In genomic region chr7:6600093-6600492, GRCh38 we compare ENCODE assay signal across 23 cellular contexts. TPM values are rescaled to one million over a fixed set of nuclear protein-coding genes. Genes with fewer than 3 reads are reported as not detected.
DNase-seq lines count a peak whose midpoint lies in the region; ATAC-seq, FAIRE-seq and TF ChIP-seq lines count a peak whose summit lies in the region.
"Had no signal": no experiment of that assay in that cellular context is flagged by ENCODE, and none has a peak within 500 bp of the region (broad histone marks: within the 10 kb centered on the region; RNA-seq: fewer than 3 reads in every experiment).

No MANE protein-coding gene starts in this region.

- TF ChIP-seq POLR2A in K562 (conservative IDR thresholded peaks at IDR 0.05): no peak

- H3K36me3 ChIP-seq in SK-N-SH (replicated peaks in 1 of 2; ENCODE audit: control insufficient read depth in 1 of 2, insufficient read depth in 2 of 2, low read length in 1 of 2): peaks cover 43 to 45% of the 10 kb centered on the region in 2 experiments
- peaks cover 18% of the 10 kb centered on the region for H3K36me3 ChIP-seq in H7 (replicated peaks; ENCODE audit: control insufficient read depth, insufficient read depth, low read length)
- H3K36me3 ChIP-seq in K562 (ENCODE audit: control insufficient read depth, insufficient read depth, low read length): peaks cover 72% of the 10 kb centered on the region; the same call in 2 of the 3 replicates
- no peaks in the 10 kb centered on the region for H3K36me3 ChIP-seq in hepatocyte (replicated peaks; ENCODE audit: insufficient read depth, low read depth)

- no peak for TF ChIP-seq CTCF in SK-N-SH (IDR thresholded peaks at IDR 0.05)
- no peak for TF ChIP-seq CTCF in RWPE1 (conservative IDR thresholded peaks at IDR 0.05; ENCODE audit: low read depth)
- no peak for TF ChIP-seq CTCF in K562 (IDR thresholded peaks at IDR 0.05 in 2 of 3, conservative IDR thresholded peaks at IDR 0.05 in 1 of 3; ENCODE audit: insufficient read depth in 2 of 3, low read depth in 1 of 3, low read length in 3 of 3)
- TF ChIP-seq CTCF in hepatocyte (IDR thresholded peaks at IDR 0.05; ENCODE audit: poor library complexity): no peak

- TF ChIP-seq EP300 in SK-N-SH (IDR thresholded peaks at IDR 0.05; ENCODE audit: borderline replicate concordance in 1 of 2, low read depth in 1 of 2, low read length in 1 of 2) (no peak), K562 (IDR thresholded peaks at IDR 0.05; ENCODE audit: low read length) (no peak)

- H3K27me3 ChIP-seq in SK-N-SH (ENCODE audit: insufficient read depth) (no peaks in the 10 kb centered on the region), H7 (ENCODE audit: control insufficient read depth, insufficient read depth, low read length) (no peaks in the 10 kb centered on the region), K562 (ENCODE audit: control insufficient read depth in 2 of 2, insufficient read depth in 2 of 2, low read length in 2 of 2) (no peaks in the 10 kb centered on the region), hepatocyte (no peaks in the 10 kb centered on the region)
- H3K27me3 ChIP-seq: BLaER1 treated with 17β-estradiol and CSF1 and Interleukin-3, amounts not matched to agents 10 nM and 100 nM had no signal

- no peaks in the 10 kb centered on the region for H3F3A ChIP-seq in SK-N-SH (replicated peaks; ENCODE audit: insufficient read depth)

- in situ Hi-C loops in K562 (cut with MboI): no loop called here

- intact Hi-C loops in K562 (cut with micrococcal nuclease): no loop called here

- no peaks in the 10 kb centered on the region for H3K9me1 ChIP-seq in K562 (ENCODE audit: control insufficient read depth, insufficient read depth, low read length)

- POLR2A ChIA-PET in SK-N-SH (lab: Yijun Ruan, JAX): no interaction called here
- POLR2A ChIA-PET in RWPE1 (lab: Yijun Ruan, JAX; ENCODE audit: low non-redundant PET): interaction anchor here (0.9 kb wide), 1 partner anchor 9 kb away, joined by 4 read pairs; no protein-coding TSS in a partner anchor
- POLR2A ChIA-PET in K562 (lab: Yijun Ruan, JAX): interaction anchor here (1.0 to 1.6 kb wide), 2 partner anchors 10 to 34 kb away, joined by 3 to 8 read pairs; partner anchors contain the start of gene INTS15

- WGBS in SK-N-SH (ENCODE audit: low lambda C conversion rate): 96% methylated on average over 14 of the region's 15 CpGs
- 95% methylated on average over 15 of the region's 15 CpGs for WGBS in K562 (ENCODE audit: insufficient coverage, low coverage, missing lambda C conversion rate)
- 93% methylated on average over 15 of the region's 15 CpGs for WGBS in hepatocyte (ENCODE audit: low lambda C conversion rate, missing lambda C conversion rate)

- H4K20me1 ChIP-seq in SK-N-SH (ENCODE audit: insufficient read depth) (no peaks in the 10 kb centered on the region; the same call in 1 of the 2 replicates), K562 (replicated peaks; ENCODE audit: control insufficient read depth, insufficient read depth, low read length) (no peaks in the 10 kb centered on the region), hepatocyte (ENCODE audit: insufficient read depth, poor library complexity, severe bottlenecking) (no peaks in the 10 kb centered on the region)

- no peak for TF ChIP-seq RAD21 in SK-N-SH (IDR thresholded peaks at IDR 0.05; ENCODE audit: low read length)
- no peak for TF ChIP-seq RAD21 in K562 (CRISPR knock-in tag; conservative IDR thresholded peaks at IDR 0.05 in 1 of 2, IDR thresholded peaks at IDR 0.05 in 1 of 2)

- CTCF ChIA-PET in SK-N-SH (lab: Yijun Ruan, JAX): interaction anchor here (0.6 to 1.4 kb wide), 3 partner anchors 16 to 60 kb away, joined by 3 to 4 read pairs (median 3); partner anchors contain the start of gene ZNF853
- CTCF ChIA-PET in RWPE1 (lab: Yijun Ruan, JAX): no interaction called here
- CTCF ChIA-PET in K562 (lab: Yijun Ruan, JAX; ENCODE audit: low intra/inter-chr PET ratio): no interaction called here

- no peak for FAIRE-seq in K562 (lab: Jason Lieb, UNC)
- FAIRE-seq: A549, D721Med, G401.6, GM12891, GM19239 had no signal

- H2AFZ ChIP-seq in SK-N-SH (ENCODE audit: low read depth) (no peak overlapping the region), K562 (ENCODE audit: low read depth, low read length) (no peak overlapping the region), hepatocyte (no peak overlapping the region)

- H3K9me2 ChIP-seq in SK-N-SH: no peaks in the 10 kb centered on the region
- no peaks in the 10 kb centered on the region for H3K9me2 ChIP-seq in hepatocyte (replicated peaks; ENCODE audit: insufficient read depth)

- DNase-seq in SK-N-SH (peak; percentile 19), H7 (peak; percentile 20), RWPE1 (ENCODE audit: low spot score) (no peak), K562 (ENCODE audit: extremely low read depth in 1 of 4, low spot score in 3 of 4) (no peak), LoVo (ENCODE audit: low spot score) (no peak), hepatocyte (ENCODE audit: low spot score) (no peak)
- DNase-seq: AML-193; Caco-2; Calu3; CD4-positive, alpha-beta T cell; CD8-positive, alpha-beta T cell; DMS79 treated with DMSO at 0.1 percent for 48 hours; GF-D8 had no signal

- no peaks in the 10 kb centered on the region for H3K4me1 ChIP-seq in SK-N-SH (ENCODE audit: control insufficient read depth in 1 of 2, insufficient read depth in 2 of 2, low read depth in 1 of 2, low read length in 1 of 2)
- 0 out of 5 replicates have a peak, but pooled peaks cover 0 to 2% of the 10 kb centered on the region in 2 experiments for H3K4me1 ChIP-seq in K562 (replicated peaks in 1 of 2; ENCODE audit: control insufficient read depth in 2 of 2, insufficient read depth in 2 of 2, low read length in 2 of 2)
- H3K4me1 ChIP-seq in hepatocyte (ENCODE audit: insufficient read depth): no peaks in the 10 kb centered on the region
- H3K4me1 ChIP-seq: A549; BLaER1 treated with 17β-estradiol and CSF1 and Interleukin-3, amounts not matched to agents 10 nM and 100 nM; Caco-2 had no signal

- BruUV-seq in K562 (replicated peaks; lab: Mats Ljungman, UMichigan): no TSS peak

- no peak overlapping the region for H3K9ac ChIP-seq in SK-N-SH
- no peak overlapping the region for H3K9ac ChIP-seq in K562 (ENCODE audit: insufficient read depth in 1 of 2, low read depth in 2 of 2, low read length in 2 of 2)
- H3K9ac ChIP-seq: BLaER1 treated with 17β-estradiol and CSF1 and Interleukin-3, amounts not matched to agents 10 nM and 100 nM had no signal

- ATAC-seq in SK-N-SH treated with all-trans-retinoic acid at 6 μM for 48 hours (no peak), K562 (no peak)
- ATAC-seq: A549; CD8-positive, alpha-beta T cell had no signal

- H3K4me2 ChIP-seq in SK-N-SH: no peak overlapping the region
- H3K4me2 ChIP-seq in K562 (ENCODE audit: insufficient read depth, low read length): no peak overlapping the region
- H3K4me2 ChIP-seq in hepatocyte: no peak overlapping the region
- H3K4me2 ChIP-seq: A549; BLaER1 treated with 17β-estradiol and CSF1 and Interleukin-3, amounts not matched to agents 10 nM and 100 nM had no signal

- H3K4me3 ChIP-seq in SK-N-SH (ENCODE audit: low read depth in 2 of 2, low read length in 1 of 2): no peak overlapping the region
- H3K4me3 ChIP-seq in H7 (ENCODE audit: insufficient read depth, low read depth, low read length): no peak overlapping the region
- no peak overlapping the region for H3K4me3 ChIP-seq in K562
- H3K4me3 ChIP-seq in hepatocyte: no peak overlapping the region
- H3K4me3 ChIP-seq: A549; BLaER1 treated with 17β-estradiol and CSF1 and Interleukin-3, amounts not matched to agents 10 nM and 100 nM had no signal

- H3K9me3 ChIP-seq in SK-N-SH (no peaks in the 10 kb centered on the region), K562 (replicated peaks; ENCODE audit: control insufficient read depth, insufficient read depth, low read depth, low read length) (no peaks in the 10 kb centered on the region), hepatocyte (ENCODE audit: low read depth) (no peaks in the 10 kb centered on the region)
- H3K9me3 ChIP-seq: A549; BLaER1 treated with 17β-estradiol and CSF1 and Interleukin-3, amounts not matched to agents 10 nM and 100 nM; Caco-2 had no signal

- no peaks in the 10 kb centered on the region for H3K79me2 ChIP-seq in SK-N-SH (ENCODE audit: insufficient read depth)
- no peaks in the 10 kb centered on the region for H3K79me2 ChIP-seq in K562 (ENCODE audit: control insufficient read depth, insufficient read depth, low read length)
- H3K79me2 ChIP-seq in hepatocyte: no peaks in the 10 kb centered on the region

- H3K27ac ChIP-seq in SK-N-SH (ENCODE audit: low read depth in 2 of 2, low read length in 1 of 2): no peak overlapping the region
- 0 out of 2 replicates have a peak overlapping the region, but pooled peaks have one; percentile 6 for H3K27ac ChIP-seq in RWPE1
- no peak overlapping the region for H3K27ac ChIP-seq in K562 (ENCODE audit: extremely low read depth, low read depth, low read length)
- no peak overlapping the region for H3K27ac ChIP-seq in hepatocyte
- H3K27ac ChIP-seq: 22Rv1; A549; BLaER1 treated with 17β-estradiol and CSF1 and Interleukin-3, amounts not matched to agents 10 nM and 100 nM; C4-2B had no signal

RNA-seq across cellular contexts. Expression of gene INTS15, which starts 10.3 kb away (rescaled TPM):
- polyA plus RNA-seq in SK-N-SH (2012; rRNA removed) (31.3 and 39.1 TPM in 2 replicates), K562 (2011; rRNA removed) (11.6 and 17.2 TPM in 2 replicates), K562 (2014; fragmentation: Illumina TruSeq; extraction: Trizol) (26.4 and 28.9 TPM in 2 replicates), K562 (2014; fragmentation: Nextera tagmentation; extraction: Ambion mirVana) (under 1 TPM; 0.52 to 0.57 TPM), K562 (2014; rRNA removed) (16.8 and 17.9 TPM in 2 replicates), hepatocyte (25.9 and 26.1 TPM in 2 replicates)
- 23.3 and 29.6 TPM in 2 replicates for polyA plus RNA-seq in SK-N-SH (2012; cell fraction: cytosol; rRNA removed)
- 45.0 and 62.8 TPM in 2 replicates for polyA plus RNA-seq in SK-N-SH (2012; cell fraction: nucleus; rRNA removed)
- total RNA-seq in H7 (2014; rRNA removed; shearing (Covaris generic)): 24.7 and 30.7 TPM in 2 replicates
- 27.7 and 71.3 TPM in 2 replicates for total RNA-seq in K562 (2011; cell fraction: chromatin; rRNA removed; ENCODE audit: low replicate concordance)
- total RNA-seq in K562 (2011; cell fraction: nucleolus; rRNA removed): 41.2 and 44.5 TPM in 2 replicates
- total RNA-seq in K562 (2011; cell fraction: nucleoplasm; rRNA removed): 27.3 and 28.3 TPM in 2 replicates
- total RNA-seq in K562 (2014; rRNA removed) (12.6 and 21.2 TPM in 2 replicates), K562 (2014; rRNA removed; fragmentation: Illumina TruSeq; extraction: Trizol) (8.3 and 8.4 TPM in 2 replicates), K562 (2015; rRNA removed; fragmentation: Illumina TruSeq; extraction: Trizol) (10.3 and 10.9 TPM in 2 replicates), K562 (2021) (23.5 and 24.6 TPM in 2 replicates), hepatocyte (21.4 and 23.1 TPM in 2 replicates)
- polyA plus RNA-seq in K562 (2011; cell fraction: cytosol; rRNA removed): 17.0 and 23.4 TPM in 2 replicates
- 20.9 and 27.8 TPM in 2 replicates for polyA plus RNA-seq in K562 (2011; cell fraction: nucleus; rRNA removed)
- polyA plus RNA-seq in K562 (2012): 21.6 and 35.8 TPM in 2 replicates
- polyA minus RNA-seq in K562 (2011; rRNA and poly(A)+ RNA removed): 7.0 and 7.2 TPM in 2 replicates
- 8.8 and 11.4 TPM in 2 replicates for polyA minus RNA-seq in K562 (2011; cell fraction: cytosol; rRNA and poly(A)+ RNA removed)
- 8.8 and 8.9 TPM in 2 replicates for polyA minus RNA-seq in K562 (2011; cell fraction: nucleus; rRNA and poly(A)+ RNA removed)

RNA-seq across cellular contexts. Expression of gene ZNF853, which starts 15.3 kb away (rescaled TPM):
- polyA plus RNA-seq in SK-N-SH (2012; rRNA removed) (15.9 and 17.6 TPM in 2 replicates), K562 (2011; rRNA removed) (0.05 TPM in 1 of 2 replicates, not detected in the other), K562 (2014; fragmentation: Illumina TruSeq; extraction: Trizol) (0.03 TPM in 1 of 2 replicates, not detected in the other), K562 (2014; fragmentation: Nextera tagmentation; extraction: Ambion mirVana) (not detected), K562 (2014; rRNA removed) (not detected in 2 replicates), hepatocyte (6.6 and 9.8 TPM in 2 replicates)
- 8.4 and 15.2 TPM in 2 replicates for polyA plus RNA-seq in SK-N-SH (2012; cell fraction: cytosol; rRNA removed)
- polyA plus RNA-seq in SK-N-SH (2012; cell fraction: nucleus; rRNA removed): 7.8 and 8.3 TPM in 2 replicates
- total RNA-seq in H7 (2014; rRNA removed; shearing (Covaris generic)): 6.4 and 6.5 TPM in 2 replicates
- total RNA-seq in K562 (2011; cell fraction: chromatin; rRNA removed; ENCODE audit: low replicate concordance): not detected in 2 replicates
- total RNA-seq in K562 (2011; cell fraction: nucleolus; rRNA removed): 0.17 TPM in 1 of 2 replicates, not detected in the other
- total RNA-seq in K562 (2011; cell fraction: nucleoplasm; rRNA removed): not detected in 2 replicates
- total RNA-seq in K562 (2014; rRNA removed) (0.04 TPM in 1 of 2 replicates, not detected in the other), K562 (2014; rRNA removed; fragmentation: Illumina TruSeq; extraction: Trizol) (not detected in 2 replicates), K562 (2015; rRNA removed; fragmentation: Illumina TruSeq; extraction: Trizol) (not detected in 2 replicates), K562 (2021) (not detected in 2 replicates), hepatocyte (8.0 and 9.0 TPM in 2 replicates)
- 0.01 and 0.03 TPM in 2 replicates for polyA plus RNA-seq in K562 (2011; cell fraction: cytosol; rRNA removed)
- 0.04 TPM in 1 of 2 replicates, not detected in the other for polyA plus RNA-seq in K562 (2011; cell fraction: nucleus; rRNA removed)
- polyA plus RNA-seq in K562 (2012): 0.06 TPM in 1 of 2 replicates, not detected in the other
- polyA minus RNA-seq in K562 (2011; rRNA and poly(A)+ RNA removed): 0.32 TPM in 1 of 2 replicates, not detected in the other
- polyA minus RNA-seq in K562 (2011; cell fraction: cytosol; rRNA and poly(A)+ RNA removed): not detected in 2 replicates
- polyA minus RNA-seq in K562 (2011; cell fraction: nucleus; rRNA and poly(A)+ RNA removed): not detected in 2 replicates

RNA-seq across cellular contexts. Expression of gene ZDHHC4, which starts 22.8 kb away (rescaled TPM):
- polyA plus RNA-seq in SK-N-SH (2012; rRNA removed) (169 and 178 TPM in 2 replicates), K562 (2011; rRNA removed) (106 and 124 TPM in 2 replicates), K562 (2014; fragmentation: Illumina TruSeq; extraction: Trizol) (64.3 and 71.1 TPM in 2 replicates), K562 (2014; fragmentation: Nextera tagmentation; extraction: Ambion mirVana) (10 to 100 TPM; 58.9 to 77.0 TPM), K562 (2014; rRNA removed) (52.5 and 60.4 TPM in 2 replicates), hepatocyte (97.3 and 109 TPM in 2 replicates)
- polyA plus RNA-seq in SK-N-SH (2012; cell fraction: cytosol; rRNA removed): 151 and 174 TPM in 2 replicates
- 96.9 and 98.5 TPM in 2 replicates for polyA plus RNA-seq in SK-N-SH (2012; cell fraction: nucleus; rRNA removed)
- total RNA-seq in H7 (2014; rRNA removed; shearing (Covaris generic)): 54.8 and 63.2 TPM in 2 replicates
- total RNA-seq in K562 (2011; cell fraction: chromatin; rRNA removed; ENCODE audit: low replicate concordance): 108 and 190 TPM in 2 replicates
- total RNA-seq in K562 (2011; cell fraction: nucleolus; rRNA removed): 140 and 154 TPM in 2 replicates
- total RNA-seq in K562 (2011; cell fraction: nucleoplasm; rRNA removed): 158 and 180 TPM in 2 replicates
- total RNA-seq in K562 (2014; rRNA removed) (33.4 and 44.9 TPM in 2 replicates), K562 (2014; rRNA removed; fragmentation: Illumina TruSeq; extraction: Trizol) (58.3 and 59.1 TPM in 2 replicates), K562 (2015; rRNA removed; fragmentation: Illumina TruSeq; extraction: Trizol) (53.5 and 53.8 TPM in 2 replicates), K562 (2021) (54.1 and 58.7 TPM in 2 replicates), hepatocyte (60.4 and 76.4 TPM in 2 replicates)
- polyA plus RNA-seq in K562 (2011; cell fraction: cytosol; rRNA removed): 175 and 252 TPM in 2 replicates
- polyA plus RNA-seq in K562 (2011; cell fraction: nucleus; rRNA removed): 125 and 165 TPM in 2 replicates
- polyA plus RNA-seq in K562 (2012): 55.6 and 112 TPM in 2 replicates
- 185 and 193 TPM in 2 replicates for polyA minus RNA-seq in K562 (2011; rRNA and poly(A)+ RNA removed)
- polyA minus RNA-seq in K562 (2011; cell fraction: cytosol; rRNA and poly(A)+ RNA removed): 41.9 and 55.5 TPM in 2 replicates
- polyA minus RNA-seq in K562 (2011; cell fraction: nucleus; rRNA and poly(A)+ RNA removed): 36.5 and 65.0 TPM in 2 replicates

RNA-seq across cellular contexts. Expression of gene ZNF316, which starts 37.0 kb away (rescaled TPM):
- polyA plus RNA-seq in SK-N-SH (2012; rRNA removed): 18.0 and 18.6 TPM in 2 replicates
- polyA plus RNA-seq in SK-N-SH (2012; cell fraction: cytosol; rRNA removed): 8.8 and 11.0 TPM in 2 replicates
- 82.5 and 113 TPM in 2 replicates for polyA plus RNA-seq in SK-N-SH (2012; cell fraction: nucleus; rRNA removed)
- 7.6 and 10.0 TPM in 2 replicates for total RNA-seq in H7 (2014; rRNA removed; shearing (Covaris generic))
- 41.8 and 68.9 TPM in 2 replicates for total RNA-seq in K562 (2011; cell fraction: chromatin; rRNA removed; ENCODE audit: low replicate concordance)
- 30.9 and 36.6 TPM in 2 replicates for total RNA-seq in K562 (2011; cell fraction: nucleolus; rRNA removed)
- total RNA-seq in K562 (2011; cell fraction: nucleoplasm; rRNA removed): 33.3 and 35.6 TPM in 2 replicates
- total RNA-seq in K562 (2014; rRNA removed): 18.6 and 20.5 TPM in 2 replicates
- total RNA-seq in K562 (2014; rRNA removed; fragmentation: Illumina TruSeq; extraction: Trizol): 9.2 and 10.4 TPM in 2 replicates
- 7.3 and 7.8 TPM in 2 replicates for total RNA-seq in K562 (2015; rRNA removed; fragmentation: Illumina TruSeq; extraction: Trizol)
- 25.2 and 34.0 TPM in 2 replicates for total RNA-seq in K562 (2021)
- polyA plus RNA-seq in K562 (2011; rRNA removed): 8.6 and 9.7 TPM in 2 replicates
- 5.9 and 13.5 TPM in 2 replicates for polyA plus RNA-seq in K562 (2011; cell fraction: cytosol; rRNA removed)
- polyA plus RNA-seq in K562 (2011; cell fraction: nucleus; rRNA removed): 38.1 and 50.4 TPM in 2 replicates
- polyA plus RNA-seq in K562 (2012): 17.3 and 23.1 TPM in 2 replicates
- 7.0 and 9.8 TPM in 2 replicates for polyA plus RNA-seq in K562 (2014; fragmentation: Illumina TruSeq; extraction: Trizol)
- polyA plus RNA-seq in K562 (2014; fragmentation: Nextera tagmentation; extraction: Ambion mirVana): under 1 TPM; 0.10 to 0.14 TPM
- 15.5 and 16.3 TPM in 2 replicates for polyA plus RNA-seq in K562 (2014; rRNA removed)
- polyA minus RNA-seq in K562 (2011; rRNA and poly(A)+ RNA removed): 7.3 and 7.4 TPM in 2 replicates
- polyA minus RNA-seq in K562 (2011; cell fraction: cytosol; rRNA and poly(A)+ RNA removed): 8.6 and 8.7 TPM in 2 replicates
- 9.0 and 12.6 TPM in 2 replicates for polyA minus RNA-seq in K562 (2011; cell fraction: nucleus; rRNA and poly(A)+ RNA removed)
- total RNA-seq in hepatocyte: 13.3 and 16.9 TPM in 2 replicates
- 26.7 and 31.8 TPM in 2 replicates for polyA plus RNA-seq in hepatocyte

RNA-seq across cellular contexts. Expression of gene GRID2IP, which starts 48.8 kb away (rescaled TPM):
- 0.03 and 0.06 TPM in 2 replicates for polyA plus RNA-seq in SK-N-SH (2012; rRNA removed)
- 0.03 and 0.04 TPM in 2 replicates for polyA plus RNA-seq in SK-N-SH (2012; cell fraction: cytosol; rRNA removed)
- polyA plus RNA-seq in SK-N-SH (2012; cell fraction: nucleus; rRNA removed): 0.15 and 0.27 TPM in 2 replicates
- 0.28 and 0.33 TPM in 2 replicates for total RNA-seq in H7 (2014; rRNA removed; shearing (Covaris generic))
- total RNA-seq in K562 (2011; cell fraction: chromatin; rRNA removed; ENCODE audit: low replicate concordance): 0.09 TPM in 1 of 2 replicates, not detected in the other
- total RNA-seq in K562 (2011; cell fraction: nucleolus; rRNA removed): not detected in 2 replicates
- not detected in 2 replicates for total RNA-seq in K562 (2011; cell fraction: nucleoplasm; rRNA removed)
- total RNA-seq in K562 (2014; rRNA removed): not detected in 2 replicates
- total RNA-seq in K562 (2014; rRNA removed; fragmentation: Illumina TruSeq; extraction: Trizol): not detected in 2 replicates
- total RNA-seq in K562 (2015; rRNA removed; fragmentation: Illumina TruSeq; extraction: Trizol): not detected in 2 replicates
- not detected in 2 replicates for total RNA-seq in K562 (2021)
- polyA plus RNA-seq in K562 (2011; rRNA removed): not detected in 2 replicates
- not detected in 2 replicates for polyA plus RNA-seq in K562 (2011; cell fraction: cytosol; rRNA removed)
- polyA plus RNA-seq in K562 (2011; cell fraction: nucleus; rRNA removed): not detected in 2 replicates
- not detected in 2 replicates for polyA plus RNA-seq in K562 (2012)
- not detected in 2 replicates for polyA plus RNA-seq in K562 (2014; fragmentation: Illumina TruSeq; extraction: Trizol)
- not detected for polyA plus RNA-seq in K562 (2014; fragmentation: Nextera tagmentation; extraction: Ambion mirVana)
- polyA plus RNA-seq in K562 (2014; rRNA removed): not detected in 2 replicates
- not detected in 2 replicates for polyA minus RNA-seq in K562 (2011; rRNA and poly(A)+ RNA removed)
- not detected in 2 replicates for polyA minus RNA-seq in K562 (2011; cell fraction: cytosol; rRNA and poly(A)+ RNA removed)
- polyA minus RNA-seq in K562 (2011; cell fraction: nucleus; rRNA and poly(A)+ RNA removed): not detected in 2 replicates
- total RNA-seq in hepatocyte: 0.44 and 0.73 TPM in 2 replicates
- 0.25 TPM in 1 of 2 replicates, not detected in the other for polyA plus RNA-seq in hepatocyte
- polyA plus RNA-seq: A549, BJ had no signal

Comparison
In these comparisons a context has a peak if more than half of its experiments do, and no peak if none do; other contexts are left out.
1. DNase-seq: peak in SK-N-SH (single experiment) and H7 (single experiment); none in RWPE1 (single experiment), K562 (0 of 4), LoVo (single experiment) and hepatocyte (single experiment).